In genomic region chr17:62616993-62617893, GRCh38 we compare ENCODE assay signal across 1 cellular context.
A peak's percentile ranks its signal among the peaks of the same experiment; 100 is the strongest.
TF ChIP-seq lines count a peak whose summit lies in the region.

No MANE protein-coding gene starts in this region.

TF ChIP-seq in HepG2, 621 proteins besides CTCF, POLR2A, EP300 and RAD21 (continued from another document and continues in another):
- TF ChIP-seq, protein P1, sequence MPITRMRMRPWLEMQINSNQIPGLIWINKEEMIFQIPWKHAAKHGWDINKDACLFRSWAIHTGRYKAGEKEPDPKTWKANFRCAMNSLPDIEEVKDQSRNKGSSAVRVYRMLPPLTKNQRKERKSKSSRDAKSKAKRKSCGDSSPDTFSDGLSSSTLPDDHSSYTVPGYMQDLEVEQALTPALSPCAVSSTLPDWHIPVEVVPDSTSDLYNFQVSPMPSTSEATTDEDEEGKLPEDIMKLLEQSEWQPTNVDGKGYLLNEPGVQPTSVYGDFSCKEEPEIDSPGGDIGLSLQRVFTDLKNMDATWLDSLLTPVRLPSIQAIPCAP (CRISPR knock-in tag; IDR thresholded peaks at IDR 0.05; ENCODE audit: low read depth): no peak
- no peak for TF ChIP-seq HIC2 (CRISPR knock-in tag; IDR thresholded peaks at IDR 0.05; ENCODE audit: low read depth)
- TF ChIP-seq, protein P2, sequence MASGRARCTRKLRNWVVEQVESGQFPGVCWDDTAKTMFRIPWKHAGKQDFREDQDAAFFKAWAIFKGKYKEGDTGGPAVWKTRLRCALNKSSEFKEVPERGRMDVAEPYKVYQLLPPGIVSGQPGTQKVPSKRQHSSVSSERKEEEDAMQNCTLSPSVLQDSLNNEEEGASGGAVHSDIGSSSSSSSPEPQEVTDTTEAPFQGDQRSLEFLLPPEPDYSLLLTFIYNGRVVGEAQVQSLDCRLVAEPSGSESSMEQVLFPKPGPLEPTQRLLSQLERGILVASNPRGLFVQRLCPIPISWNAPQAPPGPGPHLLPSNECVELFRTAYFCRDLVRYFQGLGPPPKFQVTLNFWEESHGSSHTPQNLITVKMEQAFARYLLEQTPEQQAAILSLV (CRISPR knock-in tag; IDR thresholded peaks at IDR 0.05; ENCODE audit: borderline replicate concordance): no peak
- no peak for TF ChIP-seq ATF3 (CRISPR knock-in tag; IDR thresholded peaks at IDR 0.05)
- TF ChIP-seq, protein P3, sequence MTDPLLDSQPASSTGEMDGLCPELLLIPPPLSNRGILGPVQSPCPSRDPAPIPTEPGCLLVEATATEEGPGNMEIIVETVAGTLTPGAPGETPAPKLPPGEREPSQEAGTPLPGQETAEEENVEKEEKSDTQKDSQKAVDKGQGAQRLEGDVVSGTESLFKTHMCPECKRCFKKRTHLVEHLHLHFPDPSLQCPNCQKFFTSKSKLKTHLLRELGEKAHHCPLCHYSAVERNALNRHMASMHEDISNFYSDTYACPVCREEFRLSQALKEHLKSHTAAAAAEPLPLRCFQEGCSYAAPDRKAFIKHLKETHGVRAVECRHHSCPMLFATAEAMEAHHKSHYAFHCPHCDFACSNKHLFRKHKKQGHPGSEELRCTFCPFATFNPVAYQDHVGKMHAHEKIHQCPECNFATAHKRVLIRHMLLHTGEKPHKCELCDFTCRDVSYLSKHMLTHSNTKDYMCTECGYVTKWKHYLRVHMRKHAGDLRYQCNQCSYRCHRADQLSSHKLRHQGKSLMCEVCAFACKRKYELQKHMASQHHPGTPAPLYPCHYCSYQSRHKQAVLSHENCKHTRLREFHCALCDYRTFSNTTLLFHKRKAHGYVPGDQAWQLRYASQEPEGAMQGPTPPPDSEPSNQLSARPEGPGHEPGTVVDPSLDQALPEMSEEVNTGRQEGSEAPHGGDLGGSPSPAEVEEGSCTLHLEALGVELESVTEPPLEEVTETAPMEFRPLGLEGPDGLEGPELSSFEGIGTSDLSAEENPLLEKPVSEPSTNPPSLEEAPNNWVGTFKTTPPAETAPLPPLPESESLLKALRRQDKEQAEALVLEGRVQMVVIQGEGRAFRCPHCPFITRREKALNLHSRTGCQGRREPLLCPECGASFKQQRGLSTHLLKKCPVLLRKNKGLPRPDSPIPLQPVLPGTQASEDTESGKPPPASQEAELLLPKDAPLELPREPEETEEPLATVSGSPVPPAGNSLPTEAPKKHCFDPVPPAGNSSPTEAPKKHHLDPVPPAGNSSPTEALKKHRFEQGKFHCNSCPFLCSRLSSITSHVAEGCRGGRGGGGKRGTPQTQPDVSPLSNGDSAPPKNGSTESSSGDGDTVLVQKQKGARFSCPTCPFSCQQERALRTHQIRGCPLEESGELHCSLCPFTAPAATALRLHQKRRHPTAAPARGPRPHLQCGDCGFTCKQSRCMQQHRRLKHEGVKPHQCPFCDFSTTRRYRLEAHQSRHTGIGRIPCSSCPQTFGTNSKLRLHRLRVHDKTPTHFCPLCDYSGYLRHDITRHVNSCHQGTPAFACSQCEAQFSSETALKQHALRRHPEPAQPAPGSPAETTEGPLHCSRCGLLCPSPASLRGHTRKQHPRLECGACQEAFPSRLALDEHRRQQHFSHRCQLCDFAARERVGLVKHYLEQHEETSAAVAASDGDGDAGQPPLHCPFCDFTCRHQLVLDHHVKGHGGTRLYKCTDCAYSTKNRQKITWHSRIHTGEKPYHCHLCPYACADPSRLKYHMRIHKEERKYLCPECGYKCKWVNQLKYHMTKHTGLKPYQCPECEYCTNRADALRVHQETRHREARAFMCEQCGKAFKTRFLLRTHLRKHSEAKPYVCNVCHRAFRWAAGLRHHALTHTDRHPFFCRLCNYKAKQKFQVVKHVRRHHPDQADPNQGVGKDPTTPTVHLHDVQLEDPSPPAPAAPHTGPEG (CRISPR knock-in tag; IDR thresholded peaks at IDR 0.05): no peak
- no peak for TF ChIP-seq ZNF766 (CRISPR knock-in tag; IDR thresholded peaks at IDR 0.05; ENCODE audit: borderline replicate concordance)
- TF ChIP-seq ZNF609 (CRISPR knock-in tag; IDR thresholded peaks at IDR 0.05; ENCODE audit: borderline replicate concordance): peak; percentile 74
- TF ChIP-seq KLF15 (CRISPR knock-in tag; IDR thresholded peaks at IDR 0.05; ENCODE audit: borderline replicate concordance): no peak
- TF ChIP-seq NFE2 (CRISPR knock-in tag; IDR thresholded peaks at IDR 0.05): no peak
- TF ChIP-seq ZNF232 (CRISPR knock-in tag; IDR thresholded peaks at IDR 0.05; ENCODE audit: borderline replicate concordance): no peak
- TF ChIP-seq ZNF772 (CRISPR knock-in tag; IDR thresholded peaks at IDR 0.05): 0 out of 2 replicates have a peak, but pooled peaks have one; percentile 72
- TF ChIP-seq NKX3-1 (CRISPR knock-in tag; IDR thresholded peaks at IDR 0.05): no peak
- TF ChIP-seq ZNF75D (CRISPR knock-in tag; IDR thresholded peaks at IDR 0.05; ENCODE audit: borderline replicate concordance): no peak
- TF ChIP-seq ZFP37 (CRISPR knock-in tag; IDR thresholded peaks at IDR 0.05; ENCODE audit: borderline replicate concordance): peak; percentile 73; the same call in 1 of the 2 replicates
- TF ChIP-seq ZFP36 (IDR thresholded peaks at IDR 0.05; ENCODE audit: borderline replicate concordance, low read depth, low read length, partially characterized antibody): no peak
- TF ChIP-seq ARNT2 (CRISPR knock-in tag; IDR thresholded peaks at IDR 0.05; ENCODE audit: low read depth): peak; percentile 46; the same call in 1 of the 2 replicates
- TF ChIP-seq BCL6 (CRISPR knock-in tag; IDR thresholded peaks at IDR 0.05): peak; percentile 19; the same call in 1 of the 2 replicates
- no peak for TF ChIP-seq FLYWCH1 (CRISPR knock-in tag; IDR thresholded peaks at IDR 0.05)
- 0 out of 2 replicates have a peak, but pooled peaks have one; percentile 30 for TF ChIP-seq KLF9 (CRISPR knock-in tag; IDR thresholded peaks at IDR 0.05; ENCODE audit: low read depth)
- TF ChIP-seq, protein P4, sequence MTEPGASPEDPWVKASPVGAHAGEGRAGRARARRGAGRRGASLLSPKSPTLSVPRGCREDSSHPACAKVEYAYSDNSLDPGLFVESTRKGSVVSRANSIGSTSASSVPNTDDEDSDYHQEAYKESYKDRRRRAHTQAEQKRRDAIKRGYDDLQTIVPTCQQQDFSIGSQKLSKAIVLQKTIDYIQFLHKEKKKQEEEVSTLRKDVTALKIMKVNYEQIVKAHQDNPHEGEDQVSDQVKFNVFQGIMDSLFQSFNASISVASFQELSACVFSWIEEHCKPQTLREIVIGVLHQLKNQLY (CRISPR knock-in tag; IDR thresholded peaks at IDR 0.05): 0 out of 2 replicates have a peak, but pooled peaks have one; percentile 42
- TF ChIP-seq TBX2 (CRISPR knock-in tag; IDR thresholded peaks at IDR 0.05; ENCODE audit: borderline replicate concordance): peak; percentile 87
- TF ChIP-seq ZNF230 (CRISPR knock-in tag; IDR thresholded peaks at IDR 0.05): no peak
- TF ChIP-seq ZKSCAN1 (IDR thresholded peaks at IDR 0.05; ENCODE audit: low read length): no peak
- no peak; the same call in 1 of the 2 replicates for TF ChIP-seq ZNF224 (CRISPR knock-in tag; IDR thresholded peaks at IDR 0.05)
- TF ChIP-seq ZNF577 (CRISPR knock-in tag; IDR thresholded peaks at IDR 0.05; ENCODE audit: borderline replicate concordance, low read depth): no peak
- no peak for TF ChIP-seq ZNF33A (CRISPR knock-in tag; IDR thresholded peaks at IDR 0.05; ENCODE audit: borderline replicate concordance)
- TF ChIP-seq, protein P5, sequence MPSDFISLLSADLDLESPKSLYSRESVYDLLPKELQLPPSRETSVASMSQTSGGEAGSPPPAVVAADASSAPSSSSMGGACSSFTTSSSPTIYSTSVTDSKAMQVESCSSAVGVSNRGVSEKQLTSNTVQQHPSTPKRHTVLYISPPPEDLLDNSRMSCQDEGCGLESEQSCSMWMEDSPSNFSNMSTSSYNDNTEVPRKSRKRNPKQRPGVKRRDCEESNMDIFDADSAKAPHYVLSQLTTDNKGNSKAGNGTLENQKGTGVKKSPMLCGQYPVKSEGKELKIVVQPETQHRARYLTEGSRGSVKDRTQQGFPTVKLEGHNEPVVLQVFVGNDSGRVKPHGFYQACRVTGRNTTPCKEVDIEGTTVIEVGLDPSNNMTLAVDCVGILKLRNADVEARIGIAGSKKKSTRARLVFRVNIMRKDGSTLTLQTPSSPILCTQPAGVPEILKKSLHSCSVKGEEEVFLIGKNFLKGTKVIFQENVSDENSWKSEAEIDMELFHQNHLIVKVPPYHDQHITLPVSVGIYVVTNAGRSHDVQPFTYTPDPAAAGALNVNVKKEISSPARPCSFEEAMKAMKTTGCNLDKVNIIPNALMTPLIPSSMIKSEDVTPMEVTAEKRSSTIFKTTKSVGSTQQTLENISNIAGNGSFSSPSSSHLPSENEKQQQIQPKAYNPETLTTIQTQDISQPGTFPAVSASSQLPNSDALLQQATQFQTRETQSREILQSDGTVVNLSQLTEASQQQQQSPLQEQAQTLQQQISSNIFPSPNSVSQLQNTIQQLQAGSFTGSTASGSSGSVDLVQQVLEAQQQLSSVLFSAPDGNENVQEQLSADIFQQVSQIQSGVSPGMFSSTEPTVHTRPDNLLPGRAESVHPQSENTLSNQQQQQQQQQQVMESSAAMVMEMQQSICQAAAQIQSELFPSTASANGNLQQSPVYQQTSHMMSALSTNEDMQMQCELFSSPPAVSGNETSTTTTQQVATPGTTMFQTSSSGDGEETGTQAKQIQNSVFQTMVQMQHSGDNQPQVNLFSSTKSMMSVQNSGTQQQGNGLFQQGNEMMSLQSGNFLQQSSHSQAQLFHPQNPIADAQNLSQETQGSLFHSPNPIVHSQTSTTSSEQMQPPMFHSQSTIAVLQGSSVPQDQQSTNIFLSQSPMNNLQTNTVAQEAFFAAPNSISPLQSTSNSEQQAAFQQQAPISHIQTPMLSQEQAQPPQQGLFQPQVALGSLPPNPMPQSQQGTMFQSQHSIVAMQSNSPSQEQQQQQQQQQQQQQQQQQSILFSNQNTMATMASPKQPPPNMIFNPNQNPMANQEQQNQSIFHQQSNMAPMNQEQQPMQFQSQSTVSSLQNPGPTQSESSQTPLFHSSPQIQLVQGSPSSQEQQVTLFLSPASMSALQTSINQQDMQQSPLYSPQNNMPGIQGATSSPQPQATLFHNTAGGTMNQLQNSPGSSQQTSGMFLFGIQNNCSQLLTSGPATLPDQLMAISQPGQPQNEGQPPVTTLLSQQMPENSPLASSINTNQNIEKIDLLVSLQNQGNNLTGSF (CRISPR knock-in tag; IDR thresholded peaks at IDR 0.05): no peak
- no peak for TF ChIP-seq PHF8 (CRISPR knock-in tag; IDR thresholded peaks at IDR 0.05)
- TF ChIP-seq RFX5 (IDR thresholded peaks at IDR 0.05; ENCODE audit: low read depth, low read length): no peak
- TF ChIP-seq GLMP (CRISPR knock-in tag; IDR thresholded peaks at IDR 0.05; ENCODE audit: borderline replicate concordance): no peak
- TF ChIP-seq ZNF484 (CRISPR knock-in tag; IDR thresholded peaks at IDR 0.05; ENCODE audit: borderline replicate concordance, low read depth): no peak
- TF ChIP-seq PAX8 (CRISPR knock-in tag; IDR thresholded peaks at IDR 0.05; ENCODE audit: borderline replicate concordance): no peak
- no peak for TF ChIP-seq SIN3B (IDR thresholded peaks at IDR 0.05; ENCODE audit: low read length)
